ENCODE assay signal across 17 cellular contexts in genomic region chr10:33247221-33247907, GRCh38.
A peak's percentile ranks its signal among the peaks of the same experiment; 100 is the strongest.
DNase-seq lines count a peak whose midpoint lies in the region; ATAC-seq and TF ChIP-seq lines count a peak whose summit lies in the region.
"Had no signal": no experiment of that assay in that cellular context is flagged by ENCODE, and none has a peak within 500 bp of the region (broad histone marks: within the 10 kb centered on the region; RNA-seq: fewer than 3 reads in every experiment).

No MANE protein-coding gene starts in this region.

- intact Hi-C loops in CD4-positive, alpha-beta memory T cell (cut with micrococcal nuclease) = loop anchor here (5.0 kb wide), 2 partner anchors 35 to 85 kb away; partner anchors contain the start of gene NRP1
- intact Hi-C loops in left ventricle myocardium inferior (cut with micrococcal nuclease) = no loop called here
- intact Hi-C loops in gastrocnemius medialis (cut with DNase I; ENCODE audit: low total_unique reads) = no loop called here

- no peak overlapping the region for H3K27ac ChIP-seq in CD4-positive, alpha-beta memory T cell (ENCODE audit: low read depth, low read length)
- H3K27ac ChIP-seq in RWPE2 (ENCODE audit: poor library complexity, severe bottlenecking) (peak overlapping the region; percentile 96), left ventricle myocardium inferior (replicated peaks) (peak overlapping the region; percentile 83), gastrocnemius medialis (peak overlapping the region in 3 of 4 donors; percentile 72 to 80 (median 78)), Karpas-422 (ENCODE audit: low read length) (no peak overlapping the region)

- no peak overlapping the region for H2AFZ ChIP-seq in Karpas-422 (ENCODE audit: low read length)

- peak overlapping the region in 1 of 8 donors; percentile 41 for H3K4me3 Mint-ChIP-seq in CD4-positive, alpha-beta memory T cell
- H3K4me3 Mint-ChIP-seq: activated CD8-positive, alpha-beta T cell treated with anti-CD3 and anti-CD28 coated beads, Interleukin-2, amount 10 ng/mL, durations not matched to agents 7 days and 5 days had no signal

- CTCF ChIA-PET in CD4-positive, alpha-beta memory T cell (lab: Charles Lee; ENCODE audit: partially characterized antibody) = interaction anchor here (1.5 kb wide), 1 partner anchor 54 kb away, joined by 5 read pairs; no protein-coding TSS in a partner anchor

- no peak for DNase-seq in CD4-positive, alpha-beta memory T cell
- no peak for DNase-seq in RWPE2 (ENCODE audit: low spot score)
- no peak for DNase-seq in left ventricle myocardium inferior
- no peak for DNase-seq in gastrocnemius medialis
- no peak for DNase-seq in Karpas-422
- DNase-seq in DMS53 (lab: John Stamatoyannopoulos, UW) = no peak
- DNase-seq: activated CD8-positive, alpha-beta T cell treated with anti-CD3 and anti-CD28 coated beads, Interleukin-2, amount 10 ng/mL, durations not matched to agents 7 days and 5 days; activated naive CD4-positive, alpha-beta T cell treated with anti-CD3 and anti-CD28 coated beads, Interleukin-2, amount 50 U/mL, for 16 hours; activated T-cell treated with anti-CD3 and anti-CD28 coated beads, Interleukin-2, amount 50 U/mL, for 1 hour; esophagus squamous epithelium; Kasumi-1; NCI-H1417 treated with DMSO at 0.1 percent for 48 hours; NCI-H2107; sigmoid colon; SK-N-SH had no signal

- H3K27me3 Mint-ChIP-seq in CD4-positive, alpha-beta memory T cell = no peaks in the 10 kb centered on the region

- H3K9me3 Mint-ChIP-seq in CD4-positive, alpha-beta memory T cell = peaks cover 0 to 10% (median 2%) of the 10 kb centered on the region in 8 donors
- H3K9me3 Mint-ChIP-seq: central memory CD8-positive, alpha-beta T cell had no signal

- H3K36me3 Mint-ChIP-seq in CD4-positive, alpha-beta memory T cell = no peaks in the 10 kb centered on the region

- peak overlapping the region in 4 of 7 donors; percentile 10 to 82 (median 41) for H3K27ac Mint-ChIP-seq in CD4-positive, alpha-beta memory T cell
- H3K27ac Mint-ChIP-seq: activated CD8-positive, alpha-beta T cell treated with anti-CD3 and anti-CD28 coated beads, Interleukin-2, amount 10 ng/mL, durations not matched to agents 7 days and 5 days had no signal

- ATAC-seq in RWPE2 (ENCODE audit: low read depth) = no peak
- ATAC-seq in gastrocnemius medialis = no peak
- no peak for ATAC-seq in GM18870 (IDR thresholded peaks at IDR 0.05; ENCODE audit: unreplicated experiment)
- ATAC-seq: activated CD8-positive, alpha-beta T cell treated with anti-CD3 and anti-CD28 coated beads, Interleukin-2, amount 10 ng/mL, durations not matched to agents 7 days and 5 days had no signal

- POLR2A ChIA-PET in CD4-positive, alpha-beta memory T cell (lab: Charles Lee; ENCODE audit: partially characterized antibody) = no interaction called here

- no peak for TF ChIP-seq POLR2A in gastrocnemius medialis (IDR thresholded peaks at IDR 0.05)

- H3K4me3 ChIP-seq in CD4-positive, alpha-beta memory T cell (ENCODE audit: low read length in 2 of 2) = no peak overlapping the region
- H3K4me3 ChIP-seq in RWPE2 (ENCODE audit: severe bottlenecking) (no peak overlapping the region), left ventricle myocardium inferior (no peak overlapping the region), gastrocnemius medialis (no peak overlapping the region), Karpas-422 (ENCODE audit: low read length) (no peak overlapping the region)
- H3K4me3 ChIP-seq: esophagus squamous epithelium, sigmoid colon had no signal

- no peaks in the 10 kb centered on the region for H3K79me2 ChIP-seq in Karpas-422 (ENCODE audit: low read length)

- peaks cover 33% of the 10 kb centered on the region for H3K4me1 ChIP-seq in CD4-positive, alpha-beta memory T cell (ENCODE audit: insufficient read depth, low read length)
- H3K4me1 ChIP-seq in RWPE2 (ENCODE audit: insufficient read depth, poor library complexity, severe bottlenecking) (peaks cover 22% of the 10 kb centered on the region), left ventricle myocardium inferior (peaks cover 85% of the 10 kb centered on the region), gastrocnemius medialis (peaks cover 0 to 18% of the 10 kb centered on the region in 2 donors), Karpas-422 (ENCODE audit: low read length) (peaks cover 30% of the 10 kb centered on the region)

- in situ Hi-C loops in gastrocnemius medialis (cut with MboI; ENCODE audit: low sequenced_read_pairs in 4 of 4) = no loop called here

- H3K9ac ChIP-seq in Karpas-422 (ENCODE audit: low read length) = no peak overlapping the region
- H3K9ac ChIP-seq: SK-N-SH had no signal

- H3K9me2 ChIP-seq in Karpas-422 (replicated peaks; ENCODE audit: insufficient read depth, low read length) = no peaks in the 10 kb centered on the region
- H3K9me2 ChIP-seq: SK-N-SH had no signal

- H3K27me3 ChIP-seq in CD4-positive, alpha-beta memory T cell (ENCODE audit: insufficient read depth, low read length) = no peaks in the 10 kb centered on the region
- H3K27me3 ChIP-seq in RWPE2 (ENCODE audit: insufficient read depth, poor library complexity, severe bottlenecking) = no peaks in the 10 kb centered on the region
- no peaks in the 10 kb centered on the region for H3K27me3 ChIP-seq in left ventricle myocardium inferior (ENCODE audit: low read depth)
- no peaks in the 10 kb centered on the region for H3K27me3 ChIP-seq in gastrocnemius medialis
- no peaks in the 10 kb centered on the region for H3K27me3 ChIP-seq in Karpas-422 (ENCODE audit: low read length)
- H3K27me3 ChIP-seq: esophagus squamous epithelium, sigmoid colon had no signal

- no peak for TF ChIP-seq CTCF in RWPE2 (IDR thresholded peaks at IDR 0.05; ENCODE audit: poor library complexity, severe bottlenecking)
- no peak for TF ChIP-seq CTCF in left ventricle myocardium inferior (IDR thresholded peaks at IDR 0.05; ENCODE audit: borderline replicate concordance)
- no peak for TF ChIP-seq CTCF in gastrocnemius medialis (IDR thresholded peaks at IDR 0.05 in 4 of 5, conservative IDR thresholded peaks at IDR 0.05 in 1 of 5)

- H3K4me2 ChIP-seq in Karpas-422 (ENCODE audit: low read depth, low read length, poor library complexity, severe bottlenecking) = no peak overlapping the region
- H3K4me2 ChIP-seq: SK-N-SH had no signal

- peaks cover 20 to 62% (median 31%) of the 10 kb centered on the region in 4 donors for H3K4me1 Mint-ChIP-seq in CD4-positive, alpha-beta memory T cell

- no peaks in the 10 kb centered on the region for H3K36me3 ChIP-seq in CD4-positive, alpha-beta memory T cell (ENCODE audit: insufficient read depth, low read length)
- peaks cover 87% of the 10 kb centered on the region for H3K36me3 ChIP-seq in RWPE2 (ENCODE audit: low read depth)
- H3K36me3 ChIP-seq in left ventricle myocardium inferior = peaks cover 65% of the 10 kb centered on the region
- H3K36me3 ChIP-seq in gastrocnemius medialis = peaks cover 0 to 7% of the 10 kb centered on the region in 2 donors
- no peaks in the 10 kb centered on the region for H3K36me3 ChIP-seq in Karpas-422 (ENCODE audit: insufficient read depth, low read length)

- no peaks in the 10 kb centered on the region for H4K20me1 ChIP-seq in Karpas-422 (ENCODE audit: insufficient read depth, low read depth, low read length)

- no peaks in the 10 kb centered on the region for H3K9me3 ChIP-seq in CD4-positive, alpha-beta memory T cell (ENCODE audit: control insufficient read depth in 1 of 2, low read length in 2 of 2)
- H3K9me3 ChIP-seq in RWPE2 (ENCODE audit: severe bottlenecking) = no peaks in the 10 kb centered on the region
- no peaks in the 10 kb centered on the region for H3K9me3 ChIP-seq in left ventricle myocardium inferior (replicated peaks)
- H3K9me3 ChIP-seq in gastrocnemius medialis = no peaks in the 10 kb centered on the region
- no peaks in the 10 kb centered on the region for H3K9me3 ChIP-seq in Karpas-422 (ENCODE audit: low read length)
- H3K9me3 ChIP-seq: esophagus squamous epithelium, sigmoid colon, SK-N-SH had no signal

Comparison
In these comparisons a context has a peak if more than half of its experiments do, and no peak if none do; other contexts are left out.
1. H3K27ac ChIP-seq: peak in RWPE2 (single experiment), left ventricle myocardium inferior (single experiment) and gastrocnemius medialis (3 of 4); none in CD4-positive, alpha-beta memory T cell (single experiment) and Karpas-422 (single experiment).